Comparison of ENCODE assay signal across 32 cellular contexts in the genomic region with DNA sequence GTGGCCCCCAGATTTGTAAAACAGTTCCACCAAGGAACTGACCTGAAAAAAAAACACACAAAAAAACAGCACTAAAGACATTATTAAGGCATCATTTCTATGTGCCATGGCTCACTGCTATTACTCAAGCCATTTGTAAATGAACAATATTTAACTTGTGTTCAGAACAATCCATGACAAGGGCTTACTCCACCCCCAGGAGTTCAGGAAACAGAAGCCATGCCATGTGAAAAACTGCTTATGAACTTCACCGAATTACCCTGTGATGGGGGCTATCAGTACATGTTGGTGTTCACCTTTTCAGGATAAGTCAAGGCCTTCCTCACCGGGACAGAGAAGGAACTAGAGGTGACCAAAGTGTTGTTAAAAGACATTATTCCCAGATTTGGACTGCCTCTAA. TPM values are rescaled to one million over a fixed set of nuclear protein-coding genes. Genes with fewer than 3 reads are reported as not detected.
"Had no signal": no experiment of that assay in that cellular context is flagged by ENCODE, and none has a peak within 500 bp of the region (broad histone marks: within the 10 kb centered on the region; RNA-seq: fewer than 3 reads in every experiment).

No MANE protein-coding gene starts in this region.

- H3K27me3 ChIP-seq: breast epithelium, neutrophil, spleen, uterus had no signal

- H3K4me3 ChIP-seq: breast epithelium, lower lobe of right lung, spleen had no signal

- H3K27ac ChIP-seq: lower lobe of right lung, neutrophil had no signal

- H3K27ac Mint-ChIP-seq: activated CD8-positive, alpha-beta T cell treated with anti-CD3 and anti-CD28 coated beads for 36 hours; activated naive CD4-positive, alpha-beta T cell treated with anti-CD3 and anti-CD28 coated beads, Interleukin-2, amount 50 U/mL, for 24 hours; activated naive CD8-positive, alpha-beta T cell treated with anti-CD3 and anti-CD28 coated beads, Interleukin-2, amount 50 U/mL, for 24 hours; activated T-helper 17 cell treated with anti-CD3 and anti-CD28 coated beads, Interleukin-2, amount 50 U/mL, for 72 hours; dendritic cell treated with granulocyte-macrophage colony-stimulating factor and Interleukin-4, amounts not matched to agents 40 ng/mL and 50 ng/mL, for 4 days; endodermal cell; natural killer cell treated with Interleukin-12 subunit alpha and Interleukin-12 subunit beta and Interleukin-15 and Interleukin-18, amount 100 ng/mL, for 72 hours; T-helper 1 cell treated with Interleukin-12 subunit alpha and Interleukin-12 subunit beta and Interleukin-4 antibody, amounts not matched to agents 30 μg/mL and 1 μg/mL, for 36 hours had no signal

- FAIRE-seq: keratinocyte, TTC549 had no signal

- H3K36me3 Mint-ChIP-seq: activated naive CD4-positive, alpha-beta T cell treated with anti-CD3 and anti-CD28 coated beads, Interleukin-2, amount 50 U/mL, for 24 hours; natural killer cell treated with Interleukin-12 subunit alpha and Interleukin-12 subunit beta and Interleukin-15 and Interleukin-18, amount 100 ng/mL, for 72 hours had no signal

- H3K9me3 ChIP-seq: breast epithelium, lower lobe of right lung, neutrophil, spleen, uterus had no signal

- DNase-seq: activated CD4-positive, alpha-beta T cell treated with anti-CD3 and anti-CD28 coated beads for 1 hour; activated CD4-positive, alpha-beta T cell treated with anti-CD3 and anti-CD28 coated beads, Interleukin-2, amount 50 U/mL, for 1 hour; activated CD8-positive, alpha-beta T cell treated with anti-CD3 and anti-CD28 coated beads for 36 hours; activated naive CD8-positive, alpha-beta T cell treated with anti-CD3 and anti-CD28 coated beads, Interleukin-2, amount 50 U/mL, for 24 hours; activated T-cell treated with anti-CD3 and anti-CD28 coated beads, Interleukin-2, amount 50 U/mL, for 4 hours; amygdala; central memory CD4-positive, alpha-beta T cell; endodermal cell; foreskin fibroblast; head of caudate nucleus; hippocampal formation; left colon; lower lobe of right lung; mesenchymal stem cell; right cardiac atrium; spleen; stimulated activated naive CD4-positive, alpha-beta T cell treated with Interleukin-2 at 50 U/mL for 16 hours; T-helper 9 cell; trophoblast cell; uterus had no signal

- H3K36me3 ChIP-seq: breast epithelium, lower lobe of right lung, neutrophil, uterus had no signal

- H3K4me3 Mint-ChIP-seq: activated CD8-positive, alpha-beta T cell treated with anti-CD3 and anti-CD28 coated beads for 36 hours; activated naive CD4-positive, alpha-beta T cell treated with anti-CD3 and anti-CD28 coated beads, Interleukin-2, amount 50 U/mL, for 24 hours; activated naive CD8-positive, alpha-beta T cell treated with anti-CD3 and anti-CD28 coated beads, Interleukin-2, amount 50 U/mL, for 24 hours; activated T-cell treated with anti-CD3 and anti-CD28 coated beads, Interleukin-2, amount 50 U/mL, for 4 hours; activated T-helper 17 cell treated with anti-CD3 and anti-CD28 coated beads, Interleukin-2, amount 50 U/mL, for 72 hours; dendritic cell treated with granulocyte-macrophage colony-stimulating factor and Interleukin-4, amounts not matched to agents 40 ng/mL and 50 ng/mL, for 4 days; endodermal cell; natural killer cell treated with Interleukin-12 subunit alpha and Interleukin-12 subunit beta and Interleukin-15 and Interleukin-18, amount 100 ng/mL, for 72 hours; T-helper 1 cell treated with Interleukin-12 subunit alpha and Interleukin-12 subunit beta and Interleukin-4 antibody, amounts not matched to agents 30 μg/mL and 1 μg/mL, for 36 hours had no signal

- H3K9me3 Mint-ChIP-seq: activated CD8-positive, alpha-beta T cell treated with anti-CD3 and anti-CD28 coated beads for 36 hours; activated naive CD4-positive, alpha-beta T cell treated with anti-CD3 and anti-CD28 coated beads, Interleukin-2, amount 50 U/mL, for 24 hours; activated naive CD8-positive, alpha-beta T cell treated with anti-CD3 and anti-CD28 coated beads, Interleukin-2, amount 50 U/mL, for 24 hours; activated T-cell treated with anti-CD3 and anti-CD28 coated beads, Interleukin-2, amount 50 U/mL, for 4 hours; activated T-helper 17 cell treated with anti-CD3 and anti-CD28 coated beads, Interleukin-2, amount 50 U/mL, for 72 hours; dendritic cell treated with granulocyte-macrophage colony-stimulating factor and Interleukin-4, amounts not matched to agents 40 ng/mL and 50 ng/mL, for 4 days; endodermal cell; natural killer cell treated with Interleukin-12 subunit alpha and Interleukin-12 subunit beta and Interleukin-15 and Interleukin-18, amount 100 ng/mL, for 72 hours; T-helper 1 cell treated with Interleukin-12 subunit alpha and Interleukin-12 subunit beta and Interleukin-4 antibody, amounts not matched to agents 30 μg/mL and 1 μg/mL, for 36 hours had no signal

- ATAC-seq: activated CD8-positive, alpha-beta T cell treated with anti-CD3 and anti-CD28 coated beads for 36 hours; activated naive CD8-positive, alpha-beta T cell treated with anti-CD3 and anti-CD28 coated beads, Interleukin-2, amount 50 U/mL, for 24 hours; activated T-cell treated with anti-CD3 and anti-CD28 coated beads, Interleukin-2, amount 50 U/mL, for 4 hours; activated T-helper 17 cell treated with anti-CD3 and anti-CD28 coated beads, Interleukin-2, amount 50 U/mL, for 72 hours; esophagus mucosa; left colon; lower lobe of right lung; natural killer cell treated with Interleukin-12 subunit alpha and Interleukin-12 subunit beta and Interleukin-15 and Interleukin-18, amount 100 ng/mL, for 72 hours; right cardiac atrium had no signal

- H3K27me3 Mint-ChIP-seq: activated naive CD4-positive, alpha-beta T cell treated with anti-CD3 and anti-CD28 coated beads, Interleukin-2, amount 50 U/mL, for 24 hours; activated naive CD8-positive, alpha-beta T cell treated with anti-CD3 and anti-CD28 coated beads, Interleukin-2, amount 50 U/mL, for 24 hours; activated T-helper 17 cell treated with anti-CD3 and anti-CD28 coated beads, Interleukin-2, amount 50 U/mL, for 72 hours; dendritic cell treated with granulocyte-macrophage colony-stimulating factor and Interleukin-4, amounts not matched to agents 40 ng/mL and 50 ng/mL, for 4 days had no signal

RNA-seq across cellular contexts. Expression of a gene that starts 19.2 kb away (rescaled TPM):
- total RNA-seq: activated CD8-positive, alpha-beta T cell treated with anti-CD3 and anti-CD28 coated beads for 36 hours; activated T-cell treated with anti-CD3 and anti-CD28 coated beads, Interleukin-2, amount 50 U/mL, for 4 hours; osteocyte; temporal lobe had no signal
